10 cellular contexts compared by ENCODE assay signal in genomic region chr4:101018836-101019235, GRCh38.
DNase-seq lines count a peak whose midpoint lies in the region; ATAC-seq and TF ChIP-seq lines count a peak whose summit lies in the region.
"Had no signal": no experiment of that assay in that cellular context is flagged by ENCODE, and none has a peak within 500 bp of the region (broad histone marks: within the 10 kb centered on the region; RNA-seq: fewer than 3 reads in every experiment).

No MANE protein-coding gene starts in this region.

- H3K27ac Mint-ChIP-seq in activated CD8-positive, alpha-beta T cell treated with anti-CD3 and anti-CD28 coated beads for 36 hours, result peak overlapping the region; percentile 57
- H3K27ac Mint-ChIP-seq in type B pancreatic cell (no peak overlapping the region), Caco-2 (ENCODE audit: unreplicated experiment) (no peak overlapping the region)

- H3K36me3 Mint-ChIP-seq in activated CD8-positive, alpha-beta T cell treated with anti-CD3 and anti-CD28 coated beads for 36 hours (ENCODE audit: low read depth), result peaks cover 7% of the 10 kb centered on the region
- H3K36me3 Mint-ChIP-seq in type B pancreatic cell, result no peaks in the 10 kb centered on the region
- no peaks in the 10 kb centered on the region for H3K36me3 Mint-ChIP-seq in Caco-2 (ENCODE audit: insufficient read depth, unreplicated experiment)

- H3K9me3 Mint-ChIP-seq in activated CD8-positive, alpha-beta T cell treated with anti-CD3 and anti-CD28 coated beads for 36 hours, result no peaks in the 10 kb centered on the region
- peaks cover 5% of the 10 kb centered on the region for H3K9me3 Mint-ChIP-seq in type B pancreatic cell
- H3K9me3 Mint-ChIP-seq in Caco-2 (ENCODE audit: unreplicated experiment), result no peaks in the 10 kb centered on the region
- H3K9me3 Mint-ChIP-seq: activated naive CD4-positive, alpha-beta T cell treated with anti-CD3 and anti-CD28 coated beads, Interleukin-2, amount 50 U/mL, for 72 hours had no signal

- H3K4me1 ChIP-seq in Caco-2, result peaks cover 13% of the 10 kb centered on the region
- H3K4me1 ChIP-seq: right lobe of liver had no signal

- H3K4me3 Mint-ChIP-seq in activated CD8-positive, alpha-beta T cell treated with anti-CD3 and anti-CD28 coated beads for 36 hours, result no peak overlapping the region
- H3K4me3 Mint-ChIP-seq in type B pancreatic cell (no peak overlapping the region), Caco-2 (ENCODE audit: unreplicated experiment) (no peak overlapping the region)

- BruUV-seq in Caco-2 (replicated peaks; lab: Mats Ljungman, UMichigan), result no TSS peak

- H3K36me3 ChIP-seq in Caco-2 (ENCODE audit: control insufficient read depth, insufficient read depth, low read length), result no peaks in the 10 kb centered on the region
- H3K36me3 ChIP-seq: right lobe of liver had no signal

- H3K27me3 Mint-ChIP-seq in activated CD8-positive, alpha-beta T cell treated with anti-CD3 and anti-CD28 coated beads for 36 hours, result peaks cover 4% of the 10 kb centered on the region
- H3K27me3 Mint-ChIP-seq in type B pancreatic cell (no peaks in the 10 kb centered on the region), Caco-2 (ENCODE audit: insufficient read depth, unreplicated experiment) (no peaks in the 10 kb centered on the region)

- H3K4me3 ChIP-seq in GM12864 (ENCODE audit: low read depth, low read length), result no peak overlapping the region
- H3K4me3 ChIP-seq in Caco-2 (ENCODE audit: low read depth, low read length), result no peak overlapping the region
- H3K4me3 ChIP-seq: right lobe of liver had no signal

- H3K27me3 ChIP-seq in Caco-2 (replicated peaks; ENCODE audit: control insufficient read depth, insufficient read depth, low read length), result no peaks in the 10 kb centered on the region
- H3K27me3 ChIP-seq: right lobe of liver had no signal

- peaks cover 53% of the 10 kb centered on the region for H3K4me1 Mint-ChIP-seq in activated CD8-positive, alpha-beta T cell treated with anti-CD3 and anti-CD28 coated beads for 36 hours (ENCODE audit: low read depth)
- H3K4me1 Mint-ChIP-seq in type B pancreatic cell (ENCODE audit: unreplicated experiment) (peaks cover 3% of the 10 kb centered on the region), Caco-2 (ENCODE audit: low read depth, unreplicated experiment) (peaks cover 8% of the 10 kb centered on the region)

- CTCF ChIA-PET in activated CD8-positive, alpha-beta T cell treated with anti-CD3 and anti-CD28 coated beads for 36 hours (lab: Charles Lee), result interaction anchor here (1.6 kb wide), 1 partner anchor 583 kb away, joined by 3 read pairs; no protein-coding TSS in a partner anchor
- CTCF ChIA-PET in Caco-2 (lab: Charles Lee), result no interaction called here

- intact Hi-C loops in activated CD8-positive, alpha-beta T cell treated with anti-CD3 and anti-CD28 coated beads for 36 hours (cut with micrococcal nuclease), result no loop called here
- intact Hi-C loops in Caco-2 (cut with micrococcal nuclease; ENCODE audit: unreplicated experiment), result no loop called here

- no peak for TF ChIP-seq CTCF in GM12864 (IDR thresholded peaks at IDR 0.05; ENCODE audit: low read depth, low read length, missing control alignments)
- no peak for TF ChIP-seq CTCF in activated CD8-positive, alpha-beta T cell treated with anti-CD3 and anti-CD28 coated beads for 36 hours (IDR thresholded peaks at IDR 0.05)
- TF ChIP-seq CTCF in type B pancreatic cell (conservative IDR thresholded peaks at IDR 0.05), result no peak
- no peak for TF ChIP-seq CTCF in Caco-2 (IDR thresholded peaks at IDR 0.05; ENCODE audit: insufficient read depth in 1 of 2, low read depth in 1 of 2, low read length in 1 of 2, severe bottlenecking in 1 of 2, unreplicated experiment in 1 of 2)

- POLR2A ChIA-PET in activated CD8-positive, alpha-beta T cell treated with anti-CD3 and anti-CD28 coated beads for 36 hours (lab: Charles Lee), result interaction anchor here (0.6 to 1.6 kb wide), 4 partner anchors 9 to 398 kb away, joined by 3 to 4 read pairs (median 3); no protein-coding TSS in a partner anchor
- POLR2A ChIA-PET in Caco-2 (lab: Charles Lee), result no interaction called here

- DNase-seq in GM12864 (ENCODE audit: low read depth) (peak; percentile 89), COR-L47 (lab: John Stamatoyannopoulos, UW) (no peak), type B pancreatic cell (ENCODE audit: extremely low spot score, unreplicated experiment) (no peak), NCI-H1930 (lab: John Stamatoyannopoulos, UW) (no peak), Caco-2 (no peak)
- peak; percentile 24 for DNase-seq in activated CD8-positive, alpha-beta T cell treated with anti-CD3 and anti-CD28 coated beads for 36 hours
- DNase-seq: right lobe of liver had no signal

- H3K9me3 ChIP-seq in Caco-2, result no peaks in the 10 kb centered on the region; the same call in 1 of the 2 replicates
- H3K9me3 ChIP-seq: right lobe of liver had no signal

- ATAC-seq in GM21367 (IDR thresholded peaks at IDR 0.05; ENCODE audit: unreplicated experiment) (peak; percentile 66), HG03354 (IDR thresholded peaks at IDR 0.05; ENCODE audit: poor library complexity, severe bottlenecking, unreplicated experiment) (peak; percentile 72)
- no peak for ATAC-seq in activated CD8-positive, alpha-beta T cell treated with anti-CD3 and anti-CD28 coated beads for 36 hours

Comparison
In these comparisons a context has a peak if more than half of its experiments do, and no peak if none do; other contexts are left out.
1. DNase-seq: peak in GM12864 (single experiment) and activated CD8-positive, alpha-beta T cell treated with anti-CD3 and anti-CD28 coated beads for 36 hours (single experiment); none in COR-L47 (single experiment), type B pancreatic cell (single experiment), NCI-H1930 (0 of 2) and Caco-2 (0 of 2).